ENCODE assay signal across 40 cellular contexts in genomic region chr4:35652197-35652596, GRCh38.
"Had no signal": no experiment of that assay in that cellular context is flagged by ENCODE, and none has a peak within 500 bp of the region (broad histone marks: within the 10 kb centered on the region; RNA-seq: fewer than 3 reads in every experiment).

No MANE protein-coding gene starts in this region.

- H3K4me3 ChIP-seq: adrenal gland, ascending aorta, body of pancreas, breast epithelium, cardiac muscle cell had no signal

- H3K4me1 Mint-ChIP-seq: activated naive CD4-positive, alpha-beta T cell treated with anti-CD3 and anti-CD28 coated beads, Interleukin-2, amount 10 ng/mL, durations not matched to agents 7 days and 5 days; activated naive CD4-positive, alpha-beta T cell treated with anti-CD3 and anti-CD28 coated beads, Interleukin-2, amount 50 U/mL, for 24 hours; activated naive CD8-positive, alpha-beta T cell treated with anti-CD3 and anti-CD28 coated beads for 36 hours; activated naive CD8-positive, alpha-beta T cell treated with anti-CD3 and anti-CD28 coated beads, Interleukin-2, amount 10 ng/mL, durations not matched to agents 7 days and 5 days; activated naive CD8-positive, alpha-beta T cell treated with anti-CD3 and anti-CD28 coated beads, Interleukin-2, amount 50 U/mL, for 24 hours; activated T-helper 17 cell treated with anti-CD3 and anti-CD28 coated beads, Interleukin-2, amount 50 U/mL, for 72 hours; brain; central memory CD8-positive, alpha-beta T cell had no signal

- FAIRE-seq: astrocyte, bronchial epithelial cell had no signal

- ATAC-seq: activated naive CD4-positive, alpha-beta T cell treated with anti-CD3 and anti-CD28 coated beads, Interleukin-2, amount 50 U/mL, for 72 hours; activated naive CD8-positive, alpha-beta T cell treated with anti-CD3 and anti-CD28 coated beads, Interleukin-2, amount 50 U/mL, for 24 hours; activated T-cell treated with anti-CD3 and anti-CD28 coated beads, Interleukin-2, amount 50 U/mL, for 4 hours; activated T-cell treated with anti-CD3 and anti-CD28 coated beads, Interleukin-2, amount 50 U/mL, for 72 hours; activated T-helper 17 cell treated with anti-CD3 and anti-CD28 coated beads, Interleukin-2, amount 50 U/mL, for 72 hours; body of pancreas had no signal

- H3K27ac ChIP-seq: adrenal gland, ascending aorta, body of pancreas, brain microvascular endothelial cell, breast epithelium, cardiac muscle cell had no signal

- H3K4me3 Mint-ChIP-seq: activated naive CD4-positive, alpha-beta T cell treated with anti-CD3 and anti-CD28 coated beads for 36 hours; activated naive CD4-positive, alpha-beta T cell treated with anti-CD3 and anti-CD28 coated beads, Interleukin-2, amount 10 ng/mL, durations not matched to agents 7 days and 5 days; activated naive CD4-positive, alpha-beta T cell treated with anti-CD3 and anti-CD28 coated beads, Interleukin-2, amount 50 U/mL, for 24 hours; activated naive CD8-positive, alpha-beta T cell; activated naive CD8-positive, alpha-beta T cell treated with anti-CD3 and anti-CD28 coated beads for 36 hours; activated naive CD8-positive, alpha-beta T cell treated with anti-CD3 and anti-CD28 coated beads, Interleukin-2, amount 10 ng/mL, durations not matched to agents 7 days and 5 days; activated naive CD8-positive, alpha-beta T cell treated with anti-CD3 and anti-CD28 coated beads, Interleukin-2, amount 50 U/mL, for 24 hours; activated T-cell treated with anti-CD3 and anti-CD28 coated beads, Interleukin-2, amount 50 U/mL, for 24 hours; activated T-cell treated with anti-CD3 and anti-CD28 coated beads, Interleukin-2, amount 50 U/mL, for 4 hours; activated T-cell treated with anti-CD3 and anti-CD28 coated beads, Interleukin-2, amount 50 U/mL, for 72 hours; activated T-helper 1 cell treated with anti-CD3 and anti-CD28 coated beads, Interleukin-12 subunit alpha, Interleukin-12 subunit beta, Interleukin-2, Interleukin-4 antibody, amounts not matched to agents 30 ng/mL and 10 ng/mL and 1 ng/mL, durations not matched to agents 14 hours and 24 hours and 36 hours; activated T-helper 17 cell treated with anti-CD3 and anti-CD28 coated beads, Interleukin-2, amount 50 U/mL, for 72 hours; brain; central memory CD8-positive, alpha-beta T cell had no signal

- H3K27ac Mint-ChIP-seq: activated naive CD4-positive, alpha-beta T cell treated with anti-CD3 and anti-CD28 coated beads for 36 hours; activated naive CD4-positive, alpha-beta T cell treated with anti-CD3 and anti-CD28 coated beads, Interleukin-2, amount 10 ng/mL, durations not matched to agents 7 days and 5 days; activated naive CD4-positive, alpha-beta T cell treated with anti-CD3 and anti-CD28 coated beads, Interleukin-2, amount 50 U/mL, for 24 hours; activated naive CD4-positive, alpha-beta T cell treated with anti-CD3 and anti-CD28 coated beads, Interleukin-2, amount 50 U/mL, for 72 hours; activated naive CD8-positive, alpha-beta T cell; activated naive CD8-positive, alpha-beta T cell treated with anti-CD3 and anti-CD28 coated beads for 36 hours; activated naive CD8-positive, alpha-beta T cell treated with anti-CD3 and anti-CD28 coated beads, Interleukin-2, amount 10 ng/mL, durations not matched to agents 7 days and 5 days; activated naive CD8-positive, alpha-beta T cell treated with anti-CD3 and anti-CD28 coated beads, Interleukin-2, amount 50 U/mL, for 24 hours; activated T-cell treated with anti-CD3 and anti-CD28 coated beads, Interleukin-2, amount 50 U/mL, for 24 hours; activated T-cell treated with anti-CD3 and anti-CD28 coated beads, Interleukin-2, amount 50 U/mL, for 72 hours; activated T-helper 1 cell treated with anti-CD3 and anti-CD28 coated beads, Interleukin-12 subunit alpha, Interleukin-12 subunit beta, Interleukin-2, Interleukin-4 antibody, amounts not matched to agents 30 ng/mL and 10 ng/mL and 1 ng/mL, durations not matched to agents 14 hours and 24 hours and 36 hours; activated T-helper 17 cell treated with anti-CD3 and anti-CD28 coated beads, Interleukin-2, amount 50 U/mL, for 72 hours; activated T-helper 2 cell treated with anti-CD3 and anti-CD28 coated beads, Interferon-gamma antibody, Interleukin-2, Interleukin-4, amounts not matched to agents 10 μg/mL and 5 μg/mL and 100 μg/mL, durations not matched to agents 14 hours and 24 hours and 36 hours; brain had no signal

- H3K36me3 Mint-ChIP-seq: activated naive CD4-positive, alpha-beta T cell treated with anti-CD3 and anti-CD28 coated beads, Interleukin-2, amount 10 ng/mL, durations not matched to agents 7 days and 5 days; activated naive CD4-positive, alpha-beta T cell treated with anti-CD3 and anti-CD28 coated beads, Interleukin-2, amount 50 U/mL, for 24 hours; activated naive CD4-positive, alpha-beta T cell treated with anti-CD3 and anti-CD28 coated beads, Interleukin-2, amount 50 U/mL, for 72 hours; activated naive CD8-positive, alpha-beta T cell; activated naive CD8-positive, alpha-beta T cell treated with anti-CD3 and anti-CD28 coated beads for 36 hours; activated naive CD8-positive, alpha-beta T cell treated with anti-CD3 and anti-CD28 coated beads, Interleukin-2, amount 10 ng/mL, durations not matched to agents 7 days and 5 days; brain had no signal

- H3K9me3 ChIP-seq: adrenal gland, ascending aorta, body of pancreas, breast epithelium had no signal

- H3K36me3 ChIP-seq: adrenal gland, ascending aorta, brain microvascular endothelial cell, breast epithelium, cardiac muscle cell had no signal

- H3K27me3 Mint-ChIP-seq: activated naive CD4-positive, alpha-beta T cell treated with anti-CD3 and anti-CD28 coated beads, Interleukin-2, amount 10 ng/mL, durations not matched to agents 7 days and 5 days; activated naive CD4-positive, alpha-beta T cell treated with anti-CD3 and anti-CD28 coated beads, Interleukin-2, amount 50 U/mL, for 24 hours; activated naive CD8-positive, alpha-beta T cell; activated naive CD8-positive, alpha-beta T cell treated with anti-CD3 and anti-CD28 coated beads for 36 hours; activated naive CD8-positive, alpha-beta T cell treated with anti-CD3 and anti-CD28 coated beads, Interleukin-2, amount 10 ng/mL, durations not matched to agents 7 days and 5 days; activated naive CD8-positive, alpha-beta T cell treated with anti-CD3 and anti-CD28 coated beads, Interleukin-2, amount 50 U/mL, for 24 hours; activated T-cell treated with anti-CD3 and anti-CD28 coated beads, Interleukin-2, amount 50 U/mL, for 24 hours; activated T-helper 17 cell treated with anti-CD3 and anti-CD28 coated beads, Interleukin-2, amount 50 U/mL, for 72 hours; brain; central memory CD8-positive, alpha-beta T cell had no signal

- DNase-seq: activated effector memory CD4-positive, alpha-beta T cell treated with anti-CD3 and anti-CD28 coated beads, Interleukin-2, amount 50 U/mL, for 16 hours; activated effector memory CD4-positive, alpha-beta T cell treated with Interleukin-2 at 50 U/mL for 16 hours; activated gamma-delta T cell; activated gamma-delta T cell treated with Interleukin-2 at 50 U/mL for 16 hours; activated naive CD4-positive, alpha-beta T cell; activated naive CD4-positive, alpha-beta T cell treated with anti-CD3 and anti-CD28 coated beads for 36 hours; activated naive CD4-positive, alpha-beta T cell treated with anti-CD3 and anti-CD28 coated beads, Interleukin-2, amount 10 ng/mL, durations not matched to agents 7 days and 5 days; activated naive CD4-positive, alpha-beta T cell treated with anti-CD3 and anti-CD28 coated beads, Interleukin-2, amount 50 U/mL, for 16 hours; activated naive CD4-positive, alpha-beta T cell treated with Interleukin-2 at 50 U/mL for 16 hours; activated naive CD8-positive, alpha-beta T cell treated with anti-CD3 and anti-CD28 coated beads for 36 hours; activated naive CD8-positive, alpha-beta T cell treated with anti-CD3 and anti-CD28 coated beads, Interleukin-2, amount 10 ng/mL, durations not matched to agents 7 days and 5 days; activated naive CD8-positive, alpha-beta T cell treated with anti-CD3 and anti-CD28 coated beads, Interleukin-2, amount 50 U/mL, for 24 hours; activated T-cell treated with anti-CD3 and anti-CD28 coated beads, Interleukin-2, amount 50 U/mL, for 1 hour; activated T-cell treated with anti-CD3 and anti-CD28 coated beads, Interleukin-2, amount 50 U/mL, for 24 hours; activated T-cell treated with anti-CD3 and anti-CD28 coated beads, Interleukin-2, amount 50 U/mL, for 4 hours; activated T-cell treated with anti-CD3 and anti-CD28 coated beads, Interleukin-2, amount 50 U/mL, for 48 hours; activated T-cell treated with anti-CD3 and anti-CD28 coated beads, Interleukin-2, amount 50 U/mL, for 72 hours; adrenal gland; amniotic stem cell; amygdala; anterior cingulate cortex; aorta; body of pancreas; brain microvascular endothelial cell; caudate nucleus; central memory CD4-positive, alpha-beta T cell; cerebellar nuclear complex had no signal

- H3K4me1 ChIP-seq: adrenal gland, ascending aorta, body of pancreas, breast epithelium had no signal

- H3K27me3 ChIP-seq: adrenal gland, ascending aorta, body of pancreas, brain microvascular endothelial cell, breast epithelium, cardiac muscle cell had no signal

- H3K9me3 Mint-ChIP-seq: activated naive CD4-positive, alpha-beta T cell treated with anti-CD3 and anti-CD28 coated beads for 36 hours; activated naive CD4-positive, alpha-beta T cell treated with anti-CD3 and anti-CD28 coated beads, Interleukin-2, amount 10 ng/mL, durations not matched to agents 7 days and 5 days; activated naive CD4-positive, alpha-beta T cell treated with anti-CD3 and anti-CD28 coated beads, Interleukin-2, amount 50 U/mL, for 24 hours; activated naive CD8-positive, alpha-beta T cell treated with anti-CD3 and anti-CD28 coated beads, Interleukin-2, amount 10 ng/mL, durations not matched to agents 7 days and 5 days; activated naive CD8-positive, alpha-beta T cell treated with anti-CD3 and anti-CD28 coated beads, Interleukin-2, amount 50 U/mL, for 24 hours; activated T-cell treated with anti-CD3 and anti-CD28 coated beads, Interleukin-2, amount 50 U/mL, for 24 hours; activated T-cell treated with anti-CD3 and anti-CD28 coated beads, Interleukin-2, amount 50 U/mL, for 4 hours; activated T-helper 1 cell treated with anti-CD3 and anti-CD28 coated beads, Interleukin-12 subunit alpha, Interleukin-12 subunit beta, Interleukin-2, Interleukin-4 antibody, amounts not matched to agents 30 ng/mL and 10 ng/mL and 1 ng/mL, durations not matched to agents 14 hours and 24 hours and 36 hours; activated T-helper 17 cell treated with anti-CD3 and anti-CD28 coated beads, Interleukin-2, amount 50 U/mL, for 72 hours; activated T-helper 2 cell treated with anti-CD3 and anti-CD28 coated beads, Interferon-gamma antibody, Interleukin-2, Interleukin-4, amounts not matched to agents 10 μg/mL and 5 μg/mL and 100 μg/mL, durations not matched to agents 14 hours and 24 hours and 36 hours; brain; central memory CD8-positive, alpha-beta T cell had no signal
